Comparison of ENCODE assay signal across 20 cellular contexts in genomic region chr2:217939220-217939619, GRCh38.
DNase-seq lines count a peak whose midpoint lies in the region; ATAC-seq, FAIRE-seq and TF ChIP-seq lines count a peak whose summit lies in the region.
"Had no signal": no experiment of that assay in that cellular context is flagged by ENCODE, and none has a peak within 500 bp of the region (broad histone marks: within the 10 kb centered on the region; RNA-seq: fewer than 3 reads in every experiment).

No MANE protein-coding gene starts in this region.

- intact Hi-C loops in body of pancreas (cut with DNase I) (no loop called here), kidney (cut with DNase I) (no loop called here), posterior vena cava (cut with DNase I) (no loop called here), thyroid gland (cut with DNase I) (loop anchor here (5.0 kb wide), 1 partner anchor 47 kb away; no protein-coding TSS in a partner anchor)

- TF ChIP-seq CTCF in body of pancreas (IDR thresholded peaks at IDR 0.05) (no peak), kidney (IDR thresholded peaks at IDR 0.05; ENCODE audit: borderline replicate concordance, extremely low read depth, insufficient read depth) (no peak), thyroid gland (IDR thresholded peaks at IDR 0.05) (no peak), glutamatergic neuron (IDR thresholded peaks at IDR 0.05; ENCODE audit: partially characterized antibody, unreplicated experiment) (no peak)

- no peaks in the 10 kb centered on the region for H3K36me3 Mint-ChIP-seq in glutamatergic neuron (ENCODE audit: unreplicated experiment)

- H3K4me3 ChIP-seq in body of pancreas (no peak overlapping the region), kidney (ENCODE audit: low read length in 2 of 2) (peak overlapping the region; percentile 47 to 93), thyroid gland (replicated peaks in 1 of 3) (no peak overlapping the region)
- H3K4me3 ChIP-seq: SJCRH30 had no signal

- TF ChIP-seq POLR2A in body of pancreas (IDR thresholded peaks at IDR 0.05) (no peak), thyroid gland (IDR thresholded peaks at IDR 0.05) (no peak)

- H3K4me3 Mint-ChIP-seq in glutamatergic neuron (ENCODE audit: unreplicated experiment) = no peak overlapping the region
- H3K4me3 Mint-ChIP-seq: endodermal cell; stimulated activated naive CD8-positive, alpha-beta T cell treated with anti-CD3 and anti-CD28 coated beads, Interleukin-15, Interleukin-2, amounts not matched to agents 100 ng/mL and 50 ng/mL, for 24 hours had no signal

- peaks cover 10% of the 10 kb centered on the region for H3K27me3 Mint-ChIP-seq in glutamatergic neuron (ENCODE audit: unreplicated experiment)

- H3K27ac ChIP-seq in body of pancreas (peak overlapping the region in 3 of 4 donors; percentile 39 to 90 (median 68)), kidney (ENCODE audit: low read depth in 2 of 2, low read length in 2 of 2) (peak overlapping the region; percentile 93 to 96), thyroid gland (peak overlapping the region; percentile 96 to 99 (median 97))
- H3K27ac ChIP-seq: SJCRH30, WERI-Rb-1 had no signal

- peaks cover 4% of the 10 kb centered on the region for H3K9me3 Mint-ChIP-seq in glutamatergic neuron (ENCODE audit: unreplicated experiment)
- H3K9me3 Mint-ChIP-seq: endodermal cell; stimulated activated naive CD8-positive, alpha-beta T cell treated with anti-CD3 and anti-CD28 coated beads, Interleukin-15, Interleukin-2, amounts not matched to agents 100 ng/mL and 50 ng/mL, for 24 hours had no signal

- H3K9me3 ChIP-seq in body of pancreas (no peaks in the 10 kb centered on the region), kidney (ENCODE audit: control insufficient read depth in 1 of 2, low read length in 2 of 2) (no peaks in the 10 kb centered on the region), thyroid gland (no peaks in the 10 kb centered on the region)
- H3K9me3 ChIP-seq: SJCRH30 had no signal

- no peak overlapping the region for H3K27ac Mint-ChIP-seq in glutamatergic neuron (ENCODE audit: unreplicated experiment)
- H3K27ac Mint-ChIP-seq: endodermal cell; stimulated activated naive CD8-positive, alpha-beta T cell treated with anti-CD3 and anti-CD28 coated beads, Interleukin-15, Interleukin-2, amounts not matched to agents 100 ng/mL and 50 ng/mL, for 24 hours had no signal

- no peak for ATAC-seq in body of pancreas
- no peak for ATAC-seq in GM19463 (IDR thresholded peaks at IDR 0.05; ENCODE audit: unreplicated experiment)

- H3K27me3 ChIP-seq in body of pancreas (no peaks in the 10 kb centered on the region), thyroid gland (no peaks in the 10 kb centered on the region)

- H3K9ac ChIP-seq in kidney (ENCODE audit: low read length in 2 of 2) = peak overlapping the region; percentile 39 to 90

- peaks cover 15% of the 10 kb centered on the region for H3K4me1 Mint-ChIP-seq in glutamatergic neuron (ENCODE audit: low read depth, unreplicated experiment)

- WGBS in body of pancreas, 2 donors = 94 to 95% methylated on average over 2 to 3 of the region's 3 CpGs
- WGBS in thyroid gland, 2 donors = 87 to 89% methylated on average over 3 of the region's 3 CpGs

- FAIRE-seq in kidney (lab: Jason Lieb, UNC) = no peak
- FAIRE-seq: GM12892 had no signal

- DNase-seq in body of pancreas = no peak
- peak; percentile 25 for DNase-seq in kidney
- peak; percentile 42 for DNase-seq in posterior vena cava (ENCODE audit: low spot score)
- DNase-seq in thyroid gland = no peak
- DNase-seq in glutamatergic neuron = no peak
- DNase-seq in anterior cingulate cortex (lab: John Stamatoyannopoulos, UW) = no peak
- DNase-seq: activated CD4-positive, alpha-beta T cell treated with anti-CD3 and anti-CD28 coated beads, Interleukin-2, amount 50 U/mL, for 48 hours; activated T-cell treated with anti-CD3 and anti-CD28 coated beads for 4 hours; amygdala; DMS79; endodermal cell; MM.1S; NCI-H774; occipital lobe; SJCRH30; stimulated activated CD4-positive, alpha-beta T cell treated with anti-CD3 and anti-CD28 coated beads, Interleukin-2, amount 100 ng/mL, for 48 hours; WERI-Rb-1 had no signal

- H3K36me3 ChIP-seq in body of pancreas (replicated peaks in 1 of 2; ENCODE audit: insufficient read depth in 1 of 2, low read depth in 2 of 2) (no peaks in the 10 kb centered on the region), kidney (ENCODE audit: control insufficient read depth in 1 of 2, insufficient read depth in 2 of 2, low read length in 2 of 2) (peaks cover 0 to 14% of the 10 kb centered on the region in 2 donors), thyroid gland (no peaks in the 10 kb centered on the region)
- H3K36me3 ChIP-seq: SJCRH30, WERI-Rb-1 had no signal

- H3K4me1 ChIP-seq in body of pancreas = peaks cover 93% of the 10 kb centered on the region
- H3K4me1 ChIP-seq in kidney (ENCODE audit: control insufficient read depth in 1 of 2, insufficient read depth in 1 of 2, low read depth in 1 of 2, low read length in 2 of 2) = peaks cover 41 to 68% of the 10 kb centered on the region in 2 donors
- H3K4me1 ChIP-seq in thyroid gland = peaks cover 80 to 82% of the 10 kb centered on the region in 2 donors
- H3K4me1 ChIP-seq: SJCRH30 had no signal

Comparison
In these comparisons a context has a peak if more than half of its experiments do, and no peak if none do; other contexts are left out.
1. DNase-seq: peak in kidney (single experiment) and posterior vena cava (single experiment); none in body of pancreas (0 of 4), thyroid gland (0 of 2), glutamatergic neuron (single experiment) and anterior cingulate cortex (0 of 58).
2. H3K4me3 ChIP-seq: peak in kidney (2 of 2); none in body of pancreas (0 of 2) and thyroid gland (0 of 3).
3. Peak in every context shown above with its lines, with median percentiles within 50 percentile points of each other: H3K27ac ChIP-seq.